ENCODE assay signal across 14 cellular contexts in genomic region chr5:78566747-78567449, GRCh38.
DNase-seq lines count a peak whose midpoint lies in the region; ATAC-seq, FAIRE-seq and TF ChIP-seq lines count a peak whose summit lies in the region.
"Had no signal": no experiment of that assay in that cellular context is flagged by ENCODE, and none has a peak within 500 bp of the region (broad histone marks: within the 10 kb centered on the region; RNA-seq: fewer than 3 reads in every experiment).

No MANE protein-coding gene starts in this region.

- POLR2A ChIA-PET in naive thymus-derived CD4-positive, alpha-beta T cell (lab: Charles Lee), result no interaction called here
- POLR2A ChIA-PET in naive thymus-derived CD8-positive, alpha-beta T cell (lab: Charles Lee), result no interaction called here

- no peak overlapping the region for H3K4me3 ChIP-seq in astrocyte (ENCODE audit: insufficient read depth, low read depth, low read length)
- no peak overlapping the region for H3K4me3 ChIP-seq in naive thymus-derived CD4-positive, alpha-beta T cell (ENCODE audit: low read length)
- H3K4me3 ChIP-seq: BLaER1, skin epidermis had no signal

- H4K20me1 ChIP-seq in astrocyte (ENCODE audit: insufficient read depth, low read length), result peaks cover 16% of the 10 kb centered on the region
- H4K20me1 ChIP-seq: BLaER1 had no signal

- intact Hi-C loops in CD14-positive monocyte (cut with micrococcal nuclease), result no loop called here
- intact Hi-C loops in naive thymus-derived CD4-positive, alpha-beta T cell (cut with micrococcal nuclease), result no loop called here

- CTCF ChIA-PET in naive thymus-derived CD4-positive, alpha-beta T cell (lab: Charles Lee), result no interaction called here

- H3K27ac ChIP-seq in astrocyte (ENCODE audit: low read depth, low read length), result peak overlapping the region; percentile 75
- no peak overlapping the region for H3K27ac ChIP-seq in naive thymus-derived CD4-positive, alpha-beta T cell (ENCODE audit: low read depth, low read length)
- H3K27ac ChIP-seq: BLaER1, epithelial cell of prostate had no signal

- DNase-seq in CD14-positive monocyte (ENCODE audit: low spot score), result no peak
- peak; percentile 65 for DNase-seq in astrocyte (ENCODE audit: low read depth)
- peak; percentile 70 for DNase-seq in iris pigment epithelial cell (ENCODE audit: low read depth)
- DNase-seq in T1000 (lab: John Stamatoyannopoulos, UW), result no peak
- DNase-seq in naive thymus-derived CD4-positive, alpha-beta T cell, result no peak
- no peak for DNase-seq in naive thymus-derived CD8-positive, alpha-beta T cell
- DNase-seq: activated CD8-positive, alpha-beta memory T cell treated with anti-CD3 and anti-CD28 coated beads, Interleukin-2, amount 50 U/mL, for 48 hours had no signal

- no peaks in the 10 kb centered on the region for H3K36me3 ChIP-seq in astrocyte (ENCODE audit: insufficient read depth, low read length)
- no peaks in the 10 kb centered on the region for H3K36me3 ChIP-seq in naive thymus-derived CD4-positive, alpha-beta T cell (ENCODE audit: control insufficient read depth in 2 of 3, insufficient read depth in 3 of 3, low read length in 3 of 3)
- H3K36me3 ChIP-seq: BLaER1 had no signal

- H3K79me2 ChIP-seq in astrocyte (ENCODE audit: insufficient read depth, low read length), result peaks cover 52% of the 10 kb centered on the region

- H3K36me3 Mint-ChIP-seq in CD14-positive monocyte (no peaks in the 10 kb centered on the region), astrocyte (ENCODE audit: low read depth, unreplicated experiment) (no peaks in the 10 kb centered on the region)
- no peaks in the 10 kb centered on the region for H3K36me3 Mint-ChIP-seq in naive thymus-derived CD4-positive, alpha-beta T cell
- no peaks in the 10 kb centered on the region for H3K36me3 Mint-ChIP-seq in naive thymus-derived CD8-positive, alpha-beta T cell

- H3K4me1 Mint-ChIP-seq in CD14-positive monocyte, result peaks cover 20% of the 10 kb centered on the region
- H3K4me1 Mint-ChIP-seq in astrocyte (ENCODE audit: low read depth, unreplicated experiment), result peaks cover 30% of the 10 kb centered on the region
- no peaks in the 10 kb centered on the region for H3K4me1 Mint-ChIP-seq in naive thymus-derived CD4-positive, alpha-beta T cell
- peaks cover 0 to 3% (median 0%) of the 10 kb centered on the region in 4 donors for H3K4me1 Mint-ChIP-seq in naive thymus-derived CD8-positive, alpha-beta T cell

- H3K4me2 ChIP-seq in astrocyte (ENCODE audit: low read length), result peak overlapping the region; percentile 53
- H3K4me2 ChIP-seq: BLaER1 had no signal

- FAIRE-seq in astrocyte (lab: Jason Lieb, UNC), result no peak
- FAIRE-seq: G401.6, TTC549 had no signal

- H3K9ac ChIP-seq in astrocyte (ENCODE audit: low read length), result peak overlapping the region; percentile 61
- H3K9ac ChIP-seq: BLaER1 had no signal

- no peaks in the 10 kb centered on the region for H3K9me3 ChIP-seq in astrocyte (ENCODE audit: insufficient read depth, low read depth, low read length)
- no peaks in the 10 kb centered on the region for H3K9me3 ChIP-seq in naive thymus-derived CD4-positive, alpha-beta T cell (ENCODE audit: control insufficient read depth in 2 of 3, low read length in 3 of 3)
- H3K9me3 ChIP-seq: BLaER1 had no signal

- no peak overlapping the region for H2AFZ ChIP-seq in astrocyte (ENCODE audit: low read depth, low read length)

- H3K27me3 Mint-ChIP-seq in CD14-positive monocyte (ENCODE audit: low read depth in 3 of 3) (peaks cover 1 to 2% (median 2%) of the 10 kb centered on the region in 3 donors), astrocyte (ENCODE audit: low read depth, unreplicated experiment) (no peaks in the 10 kb centered on the region)
- peaks cover 5 to 32% (median 12%) of the 10 kb centered on the region in 5 donors for H3K27me3 Mint-ChIP-seq in naive thymus-derived CD4-positive, alpha-beta T cell
- peaks cover 0 to 7% (median 3%) of the 10 kb centered on the region in 5 donors for H3K27me3 Mint-ChIP-seq in naive thymus-derived CD8-positive, alpha-beta T cell

- peak overlapping the region in 4 of 7 donors; percentile 8 to 74 (median 46) for H3K27ac Mint-ChIP-seq in CD14-positive monocyte
- no peak overlapping the region for H3K27ac Mint-ChIP-seq in astrocyte (ENCODE audit: unreplicated experiment)
- H3K27ac Mint-ChIP-seq in naive thymus-derived CD4-positive, alpha-beta T cell, result no peak overlapping the region
- H3K27ac Mint-ChIP-seq in naive thymus-derived CD8-positive, alpha-beta T cell, result no peak overlapping the region

- no peaks in the 10 kb centered on the region for H3K27me3 ChIP-seq in astrocyte (ENCODE audit: insufficient read depth, low read length)
- no peaks in the 10 kb centered on the region for H3K27me3 ChIP-seq in naive thymus-derived CD4-positive, alpha-beta T cell (ENCODE audit: control insufficient read depth in 2 of 2, insufficient read depth in 2 of 2, low read length in 2 of 2)
- H3K27me3 ChIP-seq: BLaER1 had no signal

- ATAC-seq in HG02798 (IDR thresholded peaks at IDR 0.05; ENCODE audit: poor library complexity, unreplicated experiment) (peak; percentile 48), HG02981 (IDR thresholded peaks at IDR 0.05; ENCODE audit: unreplicated experiment) (no peak)
- no peak for ATAC-seq in naive thymus-derived CD4-positive, alpha-beta T cell
- no peak for ATAC-seq in naive thymus-derived CD8-positive, alpha-beta T cell

- peaks cover 28% of the 10 kb centered on the region for H3K4me1 ChIP-seq in astrocyte (ENCODE audit: insufficient read depth, low read length)
- no peaks in the 10 kb centered on the region for H3K4me1 ChIP-seq in naive thymus-derived CD4-positive, alpha-beta T cell (ENCODE audit: control insufficient read depth in 2 of 2, insufficient read depth in 2 of 2, low read length in 2 of 2)
- H3K4me1 ChIP-seq: BLaER1 had no signal

- H3K4me3 Mint-ChIP-seq in CD14-positive monocyte, result no peak overlapping the region
- H3K4me3 Mint-ChIP-seq in astrocyte (ENCODE audit: unreplicated experiment), result no peak overlapping the region
- H3K4me3 Mint-ChIP-seq in naive thymus-derived CD4-positive, alpha-beta T cell, result no peak overlapping the region
- no peak overlapping the region for H3K4me3 Mint-ChIP-seq in naive thymus-derived CD8-positive, alpha-beta T cell

- H3K9me3 Mint-ChIP-seq in CD14-positive monocyte, result peaks cover 0 to 2% (median 0%) of the 10 kb centered on the region in 7 donors
- no peaks in the 10 kb centered on the region for H3K9me3 Mint-ChIP-seq in astrocyte (ENCODE audit: unreplicated experiment)
- H3K9me3 Mint-ChIP-seq in naive thymus-derived CD4-positive, alpha-beta T cell, result peaks cover 0 to 6% (median 0%) of the 10 kb centered on the region in 11 donors
- peaks cover 0 to 5% (median 0%) of the 10 kb centered on the region in 9 donors for H3K9me3 Mint-ChIP-seq in naive thymus-derived CD8-positive, alpha-beta T cell

- TF ChIP-seq CTCF in CD14-positive monocyte (IDR thresholded peaks at IDR 0.05) (no peak), astrocyte (IDR thresholded peaks at IDR 0.05; ENCODE audit: insufficient read depth, low read depth, low read length) (no peak)

Comparison
In these comparisons a context has a peak if more than half of its experiments do, and no peak if none do; other contexts are left out.
1. DNase-seq: peak in astrocyte (single experiment) and iris pigment epithelial cell (single experiment); none in CD14-positive monocyte (single experiment), T1000 (single experiment), naive thymus-derived CD4-positive, alpha-beta T cell (0 of 9) and naive thymus-derived CD8-positive, alpha-beta T cell (0 of 10).
2. H3K27ac Mint-ChIP-seq: peak in CD14-positive monocyte (4 of 7); none in astrocyte (single experiment), naive thymus-derived CD4-positive, alpha-beta T cell (0 of 9) and naive thymus-derived CD8-positive, alpha-beta T cell (0 of 10).